ENCODE assay signal across 31 cellular contexts in the genomic region with DNA sequence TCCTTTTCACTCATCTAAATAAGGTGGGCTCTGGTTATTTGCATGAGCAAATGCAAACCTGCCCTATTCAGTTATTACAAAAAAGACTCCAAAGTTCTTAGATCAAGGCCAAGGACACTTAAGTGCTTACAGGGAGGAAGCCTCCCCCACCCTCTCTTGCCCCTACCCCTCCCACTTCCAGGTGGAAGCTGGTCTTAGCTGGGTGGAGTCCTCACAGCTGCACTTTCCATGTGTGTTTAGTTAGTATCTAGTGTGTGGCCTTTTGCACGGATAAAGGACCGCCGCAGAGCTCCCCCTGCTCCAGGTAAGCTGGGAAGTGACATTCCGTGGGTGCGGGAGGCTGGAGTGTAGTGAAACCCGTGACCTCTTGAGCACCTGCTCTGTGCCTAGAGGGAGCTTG. TPM values are rescaled to one million over a fixed set of nuclear protein-coding genes. Genes with fewer than 3 reads are reported as not detected.
"Had no signal": no experiment of that assay in that cellular context is flagged by ENCODE, and none has a peak within 500 bp of the region (broad histone marks: within the 10 kb centered on the region; RNA-seq: fewer than 3 reads in every experiment).

A gene (plus strand): TSS at position 222 of the 400 bp plus-strand sequence. CDS start 5,282 bp downstream, outside the sequence.

- H3K27me3 Mint-ChIP-seq: activated naive CD4-positive, alpha-beta T cell treated with anti-CD3 and anti-CD28 coated beads, Interleukin-2, amount 50 U/mL, for 24 hours had no signal

- H3K36me3 Mint-ChIP-seq: activated naive CD4-positive, alpha-beta T cell treated with anti-CD3 and anti-CD28 coated beads, Interleukin-2, amount 50 U/mL, for 24 hours; WTC11 had no signal

- H3K9me3 Mint-ChIP-seq: activated naive CD4-positive, alpha-beta T cell treated with anti-CD3 and anti-CD28 coated beads, Interleukin-2, amount 50 U/mL, for 24 hours; activated T-helper 1 cell treated with anti-CD3 and anti-CD28 coated beads, Interleukin-12 subunit alpha, Interleukin-12 subunit beta, Interleukin-2, Interleukin-4 antibody, amounts not matched to agents 30 ng/mL and 10 ng/mL and 1 ng/mL, durations not matched to agents 14 hours and 24 hours and 36 hours; T-helper 1 cell treated with Interleukin-12 subunit alpha and Interleukin-12 subunit beta and Interleukin-4 antibody, amounts not matched to agents 30 μg/mL and 1 μg/mL, for 36 hours; WTC11 had no signal

- H3K4me3 ChIP-seq: body of pancreas had no signal

- FAIRE-seq: bronchial epithelial cell, RCC 7860 had no signal

- H3K27ac ChIP-seq: body of pancreas had no signal

- H3K27ac Mint-ChIP-seq: activated CD8-positive, alpha-beta T cell treated with anti-CD3 and anti-CD28 coated beads, Interleukin-2, amount 10 ng/mL, durations not matched to agents 7 days and 5 days; activated naive CD4-positive, alpha-beta T cell treated with anti-CD3 and anti-CD28 coated beads, Interleukin-2, amount 50 U/mL, for 24 hours; activated T-helper 1 cell treated with anti-CD3 and anti-CD28 coated beads, Interleukin-12 subunit alpha, Interleukin-12 subunit beta, Interleukin-2, Interleukin-4 antibody, amounts not matched to agents 30 ng/mL and 10 ng/mL and 1 ng/mL, durations not matched to agents 14 hours and 24 hours and 36 hours; T-helper 1 cell treated with Interleukin-12 subunit alpha and Interleukin-12 subunit beta and Interleukin-4 antibody, amounts not matched to agents 30 μg/mL and 1 μg/mL, for 36 hours; WTC11 had no signal

- H3K9me3 ChIP-seq: body of pancreas had no signal

- H3K27me3 ChIP-seq: body of pancreas had no signal

- H3K4me1 ChIP-seq: body of pancreas had no signal

- DNase-seq: activated CD4-positive, alpha-beta T cell treated with anti-CD3 and anti-CD28 coated beads for 48 hours; activated CD4-positive, alpha-beta T cell treated with anti-CD3 and anti-CD28 coated beads, Interleukin-2, amount 50 U/mL, for 4 hours; activated CD4-positive, CD25-positive, alpha-beta regulatory T cell treated with anti-CD3 and anti-CD28 coated beads, Interleukin-2, amount 50 U/mL, for 72 hours; activated CD8-positive, alpha-beta memory T cell treated with anti-CD3 and anti-CD28 coated beads, Interleukin-2, amount 50 U/mL, for 48 hours; activated CD8-positive, alpha-beta T cell treated with anti-CD3 and anti-CD28 coated beads, Interleukin-2, amount 10 ng/mL, durations not matched to agents 7 days and 5 days; activated effector memory CD4-positive, alpha-beta T cell treated with Interleukin-2 at 50 U/mL for 16 hours; activated naive CD4-positive, alpha-beta T cell; activated T-cell treated with anti-CD3 and anti-CD28 coated beads, Interleukin-2, amount 50 U/mL, for 1 hour; aorta; body of pancreas; central memory CD4-positive, alpha-beta T cell; Kasumi-1; KBM-7; NCI-H1092; NCI-H1417; NCI-H1930; NCI-H2171; NCI-H2227 treated with DMSO at 0.1 percent for 48 hours; NCI-H446 treated with DMSO at 0.1 percent for 48 hours; NCI-H524 treated with DMSO at 0.1 percent for 48 hours; NCI-H82; NK-92 treated with Interleukin-12 subunit alpha and Interleukin-12 subunit beta, amount 100 ng/mL, for 24 hours; PC-3; SHP77 treated with DMSO at 0.1 percent for 48 hours had no signal

- H3K4me3 Mint-ChIP-seq: activated CD8-positive, alpha-beta T cell treated with anti-CD3 and anti-CD28 coated beads, Interleukin-2, amount 10 ng/mL, durations not matched to agents 7 days and 5 days; activated naive CD4-positive, alpha-beta T cell treated with anti-CD3 and anti-CD28 coated beads, Interleukin-2, amount 50 U/mL, for 24 hours; activated T-helper 1 cell treated with anti-CD3 and anti-CD28 coated beads, Interleukin-12 subunit alpha, Interleukin-12 subunit beta, Interleukin-2, Interleukin-4 antibody, amounts not matched to agents 30 ng/mL and 10 ng/mL and 1 ng/mL, durations not matched to agents 14 hours and 24 hours and 36 hours; T-helper 1 cell treated with Interleukin-12 subunit alpha and Interleukin-12 subunit beta and Interleukin-4 antibody, amounts not matched to agents 30 μg/mL and 1 μg/mL, for 36 hours; WTC11 had no signal

- H3K4me1 Mint-ChIP-seq: activated naive CD4-positive, alpha-beta T cell treated with anti-CD3 and anti-CD28 coated beads, Interleukin-2, amount 50 U/mL, for 24 hours had no signal

- ATAC-seq: activated CD8-positive, alpha-beta T cell treated with anti-CD3 and anti-CD28 coated beads, Interleukin-2, amount 10 ng/mL, durations not matched to agents 7 days and 5 days; body of pancreas; PC-3; WTC11 had no signal

RNA-seq across cellular contexts. Expression of the gene that starts here (rescaled TPM):
- total RNA-seq: activated CD8-positive, alpha-beta T cell treated with anti-CD3 and anti-CD28 coated beads, Interleukin-2, amount 10 ng/mL, durations not matched to agents 7 days and 5 days; activated T-helper 1 cell treated with anti-CD3 and anti-CD28 coated beads, Interleukin-12 subunit alpha, Interleukin-12 subunit beta, Interleukin-2, Interleukin-4 antibody, amounts not matched to agents 30 ng/mL and 10 ng/mL and 1 ng/mL, durations not matched to agents 14 hours and 24 hours and 36 hours; aorta; body of pancreas; bronchial epithelial cell; PC-3; SK-MEL-5; WTC11 had no signal
- polyA plus RNA-seq: aorta had no signal
